ENCODE assay signal across 1 cellular context in genomic region chr14:89912667-89913211, GRCh38.
TF ChIP-seq lines count a peak whose summit lies in the region.

No MANE protein-coding gene starts in this region.

TF ChIP-seq in A549, 52 proteins besides CTCF, POLR2A, EP300 and RAD21 (continued from another document):
- no peak for TF ChIP-seq REST (IDR thresholded peaks at IDR 0.05)
